In genomic region chr7:18444856-18445255, GRCh38 we compare ENCODE assay signal across 1 cellular context.
TF ChIP-seq lines count a peak whose summit lies in the region.

No MANE protein-coding gene starts in this region.

TF ChIP-seq in GM23338, 12 proteins besides CTCF, POLR2A, EP300 and RAD21 (continued from another document):
- TF ChIP-seq REST (IDR thresholded peaks at IDR 0.05; ENCODE audit: unreplicated experiment) (no peak), NANOG (IDR thresholded peaks at IDR 0.05; ENCODE audit: borderline replicate concordance) (no peak), POLR2AphosphoS5 (IDR thresholded peaks at IDR 0.05; ENCODE audit: low read depth) (no peak), JUNB (IDR thresholded peaks at IDR 0.05; ENCODE audit: unreplicated experiment) (no peak), STAT1 (IDR thresholded peaks at IDR 0.05; ENCODE audit: unreplicated experiment) (no peak), CREB1 (CRISPR knock-in tag; IDR thresholded peaks at IDR 0.05; ENCODE audit: low read depth) (no peak)
- TF ChIP-seq, protein P1, sequence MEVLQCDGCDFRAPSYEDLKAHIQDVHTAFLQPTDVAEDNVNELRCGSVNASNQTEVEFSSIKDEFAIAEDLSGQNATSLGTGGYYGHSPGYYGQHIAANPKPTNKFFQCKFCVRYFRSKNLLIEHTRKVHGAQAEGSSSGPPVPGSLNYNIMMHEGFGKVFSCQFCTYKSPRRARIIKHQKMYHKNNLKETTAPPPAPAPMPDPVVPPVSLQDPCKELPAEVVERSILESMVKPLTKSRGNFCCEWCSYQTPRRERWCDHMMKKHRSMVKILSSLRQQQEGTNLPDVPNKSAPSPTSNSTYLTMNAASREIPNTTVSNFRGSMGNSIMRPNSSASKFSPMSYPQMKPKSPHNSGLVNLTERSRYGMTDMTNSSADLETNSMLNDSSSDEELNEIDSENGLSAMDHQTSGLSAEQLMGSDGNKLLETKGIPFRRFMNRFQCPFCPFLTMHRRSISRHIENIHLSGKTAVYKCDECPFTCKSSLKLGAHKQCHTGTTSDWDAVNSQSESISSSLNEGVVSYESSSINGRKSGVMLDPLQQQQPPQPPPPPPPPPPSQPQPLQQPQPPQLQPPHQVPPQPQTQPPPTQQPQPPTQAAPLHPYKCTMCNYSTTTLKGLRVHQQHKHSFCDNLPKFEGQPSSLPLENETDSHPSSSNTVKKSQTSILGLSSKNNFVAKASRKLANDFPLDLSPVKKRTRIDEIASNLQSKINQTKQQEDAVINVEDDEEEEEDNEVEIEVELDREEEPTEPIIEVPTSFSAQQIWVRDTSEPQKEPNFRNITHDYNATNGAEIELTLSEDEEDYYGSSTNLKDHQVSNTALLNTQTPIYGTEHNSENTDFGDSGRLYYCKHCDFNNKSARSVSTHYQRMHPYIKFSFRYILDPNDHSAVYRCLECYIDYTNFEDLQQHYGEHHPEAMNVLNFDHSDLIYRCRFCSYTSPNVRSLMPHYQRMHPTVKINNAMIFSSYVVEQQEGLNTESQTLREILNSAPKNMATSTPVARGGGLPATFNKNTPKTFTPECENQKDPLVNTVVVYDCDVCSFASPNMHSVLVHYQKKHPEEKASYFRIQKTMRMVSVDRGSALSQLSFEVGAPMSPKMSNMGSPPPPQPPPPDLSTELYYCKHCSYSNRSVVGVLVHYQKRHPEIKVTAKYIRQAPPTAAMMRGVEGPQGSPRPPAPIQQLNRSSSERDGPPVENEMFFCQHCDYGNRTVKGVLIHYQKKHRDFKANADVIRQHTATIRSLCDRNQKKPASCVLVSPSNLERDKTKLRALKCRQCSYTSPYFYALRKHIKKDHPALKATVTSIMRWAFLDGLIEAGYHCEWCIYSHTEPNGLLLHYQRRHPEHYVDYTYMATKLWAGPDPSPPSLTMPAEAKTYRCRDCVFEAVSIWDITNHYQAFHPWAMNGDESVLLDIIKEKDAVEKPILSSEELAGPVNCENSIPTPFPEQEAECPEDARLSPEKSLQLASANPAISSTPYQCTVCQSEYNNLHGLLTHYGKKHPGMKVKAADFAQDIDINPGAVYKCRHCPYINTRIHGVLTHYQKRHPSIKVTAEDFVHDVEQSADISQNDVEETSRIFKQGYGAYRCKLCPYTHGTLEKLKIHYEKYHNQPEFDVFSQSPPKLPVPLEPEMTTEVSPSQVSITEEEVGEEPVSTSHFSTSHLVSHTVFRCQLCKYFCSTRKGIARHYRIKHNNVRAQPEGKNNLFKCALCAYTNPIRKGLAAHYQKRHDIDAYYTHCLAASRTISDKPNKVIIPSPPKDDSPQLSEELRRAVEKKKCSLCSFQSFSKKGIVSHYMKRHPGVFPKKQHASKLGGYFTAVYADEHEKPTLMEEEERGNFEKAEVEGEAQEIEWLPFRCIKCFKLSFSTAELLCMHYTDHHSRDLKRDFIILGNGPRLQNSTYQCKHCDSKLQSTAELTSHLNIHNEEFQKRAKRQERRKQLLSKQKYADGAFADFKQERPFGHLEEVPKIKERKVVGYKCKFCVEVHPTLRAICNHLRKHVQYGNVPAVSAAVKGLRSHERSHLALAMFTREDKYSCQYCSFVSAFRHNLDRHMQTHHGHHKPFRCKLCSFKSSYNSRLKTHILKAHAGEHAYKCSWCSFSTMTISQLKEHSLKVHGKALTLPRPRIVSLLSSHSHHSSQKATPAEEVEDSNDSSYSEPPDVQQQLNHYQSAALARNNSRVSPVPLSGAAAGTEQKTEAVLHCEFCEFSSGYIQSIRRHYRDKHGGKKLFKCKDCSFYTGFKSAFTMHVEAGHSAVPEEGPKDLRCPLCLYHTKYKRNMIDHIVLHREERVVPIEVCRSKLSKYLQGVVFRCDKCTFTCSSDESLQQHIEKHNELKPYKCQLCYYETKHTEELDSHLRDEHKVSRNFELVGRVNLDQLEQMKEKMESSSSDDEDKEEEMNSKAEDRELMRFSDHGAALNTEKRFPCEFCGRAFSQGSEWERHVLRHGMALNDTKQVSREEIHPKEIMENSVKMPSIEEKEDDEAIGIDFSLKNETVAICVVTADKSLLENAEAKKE (CRISPR knock-in tag; IDR thresholded peaks at IDR 0.05): no peak
